ENCODE assay signal across 8 cellular contexts in the genomic region with DNA sequence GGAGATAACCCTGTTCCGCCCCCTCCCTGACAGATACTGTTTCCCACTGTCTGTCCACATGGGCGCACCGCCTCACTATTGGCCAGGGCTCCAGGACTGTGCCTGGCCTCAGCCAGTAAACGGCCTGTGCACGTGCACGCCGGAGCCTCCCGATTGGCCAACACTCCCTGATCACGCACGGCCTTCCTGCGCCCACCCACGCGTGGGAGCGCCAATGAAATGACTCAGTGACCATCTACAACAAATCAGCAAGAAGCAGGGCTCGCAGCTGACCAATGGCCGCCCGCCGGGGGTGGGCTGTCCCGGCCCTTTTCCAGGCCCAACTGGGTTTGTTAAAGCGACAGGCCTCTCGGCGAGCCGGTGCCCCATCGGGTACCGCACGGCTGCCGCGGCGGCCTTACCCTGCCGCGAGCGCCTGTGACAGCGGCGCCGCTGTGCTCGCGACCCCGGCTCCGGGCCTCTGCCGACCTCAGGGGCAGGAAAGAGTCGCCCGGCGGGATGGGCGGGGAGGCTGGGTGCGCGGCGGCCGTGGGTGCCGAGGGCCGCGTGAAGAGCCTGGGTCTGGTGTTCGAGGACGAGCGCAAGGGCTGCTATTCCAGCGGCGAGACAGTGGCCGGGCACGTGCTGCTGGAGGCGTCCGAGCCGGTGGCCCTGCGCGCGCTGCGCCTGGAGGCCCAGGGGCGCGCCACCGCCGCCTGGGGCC. TPM values are rescaled to one million over a fixed set of nuclear protein-coding genes. Genes with fewer than 3 reads are reported as not detected.
DNase-seq lines count a peak whose midpoint lies in the region; TF ChIP-seq lines count a peak whose summit lies in the region.

A gene with protein sequence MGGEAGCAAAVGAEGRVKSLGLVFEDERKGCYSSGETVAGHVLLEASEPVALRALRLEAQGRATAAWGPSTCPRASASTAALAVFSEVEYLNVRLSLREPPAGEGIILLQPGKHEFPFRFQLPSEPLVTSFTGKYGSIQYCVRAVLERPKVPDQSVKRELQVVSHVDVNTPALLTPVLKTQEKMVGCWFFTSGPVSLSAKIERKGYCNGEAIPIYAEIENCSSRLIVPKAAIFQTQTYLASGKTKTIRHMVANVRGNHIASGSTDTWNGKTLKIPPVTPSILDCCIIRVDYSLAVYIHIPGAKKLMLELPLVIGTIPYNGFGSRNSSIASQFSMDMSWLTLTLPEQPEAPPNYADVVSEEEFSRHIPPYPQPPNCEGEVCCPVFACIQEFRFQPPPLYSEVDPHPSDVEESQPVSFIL (plus strand): TSS at position 340 of the 703 bp plus-strand sequence. CDS start 159 bp downstream, at position 499.

- no peaks in the 10 kb centered on the region for H3K9me3 Mint-ChIP-seq in mesothelial cell of epicardium

- H3K4me3 Mint-ChIP-seq in mesothelial cell of epicardium: peak within 1 kb of the TSS; percentile 82

- H3K9ac ChIP-seq in BLaER1 treated with 17β-estradiol and CSF1 and Interleukin-3, amounts not matched to agents 10 nM and 100 nM: peak within 1 kb of the TSS; percentile 77 to 94 (median 88)
- H3K9ac ChIP-seq in NT2/D1 (ENCODE audit: insufficient read length, low read depth): peak within 1 kb of the TSS; percentile 74

- peak within 1 kb of the TSS; percentile 82 to 97 (median 91) for H3K4me3 ChIP-seq in BLaER1 treated with 17β-estradiol and CSF1 and Interleukin-3, amounts not matched to agents 10 nM and 100 nM
- H3K4me3 ChIP-seq in NT2/D1 (ENCODE audit: insufficient read length, low read depth): peak within 1 kb of the TSS; percentile 70

- H3K4me1 Mint-ChIP-seq in mesothelial cell of epicardium: peaks cover 29% of the 10 kb centered on the region

- peaks cover 7 to 21% (median 14%) of the 10 kb centered on the region in 11 experiments for H3K9me3 ChIP-seq in BLaER1 treated with 17β-estradiol and CSF1 and Interleukin-3, amounts not matched to agents 10 nM and 100 nM (replicated peaks in 1 of 11)
- H3K9me3 ChIP-seq in NT2/D1 (ENCODE audit: insufficient read depth, low read length): no peaks in the 10 kb centered on the region

- peaks cover 18 to 43% (median 31%) of the 10 kb centered on the region in 10 experiments for H3K4me1 ChIP-seq in BLaER1 treated with 17β-estradiol and CSF1 and Interleukin-3, amounts not matched to agents 10 nM and 100 nM
- no peaks in the 10 kb centered on the region for H3K4me1 ChIP-seq in NT2/D1 (ENCODE audit: insufficient read depth, insufficient read length)

- peak within 1 kb of the TSS; percentile 77 to 94 (median 86) for H3K27ac ChIP-seq in BLaER1 treated with 17β-estradiol and CSF1 and Interleukin-3, amounts not matched to agents 10 nM and 100 nM

- TF ChIP-seq CTCF in GM20000 (IDR thresholded peaks at IDR 0.05; ENCODE audit: extremely low read depth, missing control alignments) (no peak), mesothelial cell of epicardium (IDR thresholded peaks at IDR 0.05; ENCODE audit: unreplicated experiment) (no peak)

- peak within 1 kb of the TSS; percentile 85 to 98 (median 92) for H3K4me2 ChIP-seq in BLaER1 treated with 17β-estradiol and CSF1 and Interleukin-3, amounts not matched to agents 10 nM and 100 nM

- H3K36me3 ChIP-seq in BLaER1 treated with 17β-estradiol and CSF1 and Interleukin-3, amounts not matched to agents 10 nM and 100 nM: peaks cover 0 to 21% (median 14%) of the 10 kb centered on the region in 11 experiments; a peak in 16 of 22 replicates
- H3K36me3 ChIP-seq in NT2/D1 (ENCODE audit: insufficient read depth, insufficient read length, low read length): no peaks in the 10 kb centered on the region

- no peaks in the 10 kb centered on the region for H3K36me3 Mint-ChIP-seq in mesothelial cell of epicardium

- DNase-seq in GM20000 (ENCODE audit: low spot score): peak; percentile 58
- peak; percentile 100 for DNase-seq in HT1080 (ENCODE audit: low read depth)
- DNase-seq in NT2/D1 (ENCODE audit: low read depth, low spot score): peak; percentile 98
- peak; percentile 96 for DNase-seq in activated T-cell treated with anti-CD3 and anti-CD28 coated beads for 4 hours
- DNase-seq in epidermal melanocyte (ENCODE audit: insufficient read length, low spot score): peak; percentile 89
- peak; percentile 98 for DNase-seq in mesothelial cell of epicardium (ENCODE audit: low spot score in 2 of 2, unreplicated experiment in 2 of 2)
- peak; percentile 95 for DNase-seq in stimulated activated CD8-positive, alpha-beta memory T cell treated with anti-CD3 and anti-CD28 coated beads, Interleukin-15, amount 100 ng/mL, for 1 hour (ENCODE audit: low read depth)

- peak within 1 kb of the TSS; percentile 96 for H3K27ac Mint-ChIP-seq in mesothelial cell of epicardium

- H4K20me1 ChIP-seq in BLaER1 treated with 17β-estradiol and CSF1 and Interleukin-3, amounts not matched to agents 10 nM and 100 nM: peaks cover 0 to 42% (median 16%) of the 10 kb centered on the region in 11 experiments; a peak in 8 of 22 replicates

- H3K27me3 Mint-ChIP-seq in mesothelial cell of epicardium (ENCODE audit: low read depth): peaks cover 13% of the 10 kb centered on the region

- H3K27me3 ChIP-seq in BLaER1 treated with 17β-estradiol and CSF1 and Interleukin-3, amounts not matched to agents 10 nM and 100 nM: peaks cover 0 to 8% (median 0%) of the 10 kb centered on the region in 11 experiments; a peak in 6 of 22 replicates
- H3K27me3 ChIP-seq in NT2/D1 (ENCODE audit: insufficient read depth, insufficient read length): peaks cover 17% of the 10 kb centered on the region

RNA-seq across cellular contexts. Expression of the gene that starts here (rescaled TPM):
- total RNA-seq in HT1080 (2014; rRNA removed; shearing (Covaris generic)): 0.10 and 0.74 TPM in 2 replicates
- polyA plus RNA-seq in HT1080 (2015; cell fraction: cytosol; rRNA removed): 3.0 and 4.7 TPM in 2 replicates
- polyA plus RNA-seq in HT1080 (2015; cell fraction: nucleus; rRNA removed): 5.8 and 6.1 TPM in 2 replicates
- 16.2 to 17.4 TPM (median 16.4 TPM) in 3 replicates for total RNA-seq in mesothelial cell of epicardium

Comparison
In these comparisons a context has a peak if more than half of its experiments do, and no peak if none do; other contexts are left out.
1. Peak in every context shown above with its lines: DNase-seq, H3K4me3 ChIP-seq and H3K27ac ChIP-seq.